11 cellular contexts compared by ENCODE assay signal in genomic region chr3:52226229-52226817, GRCh38. TPM values are rescaled to one million over a fixed set of nuclear protein-coding genes. Genes with fewer than 3 reads are reported as not detected.
DNase-seq lines count a peak whose midpoint lies in the region; ATAC-seq, FAIRE-seq and TF ChIP-seq lines count a peak whose summit lies in the region.
"Had no signal": no experiment of that assay in that cellular context is flagged by ENCODE, and none has a peak within 500 bp of the region (broad histone marks: within the 10 kb centered on the region; RNA-seq: fewer than 3 reads in every experiment).

No MANE protein-coding gene starts in this region.

- BruUV-seq in GM12878 (replicated peaks; lab: Mats Ljungman, UMichigan), result no TSS peak

- H2AFZ ChIP-seq in GM12878 (ENCODE audit: control insufficient read depth, low read depth, low read length), result no peak overlapping the region; the same call in 1 of the 2 replicates

- H3K79me2 ChIP-seq in GM12878 (ENCODE audit: control insufficient read depth, insufficient read depth, low read length), result peaks cover 3% of the 10 kb centered on the region

- no peaks in the 10 kb centered on the region for H3K9me3 ChIP-seq in BLaER1 treated with 17β-estradiol and CSF1 and Interleukin-3, amounts not matched to agents 10 nM and 100 nM (replicated peaks in 1 of 11)
- no peaks in the 10 kb centered on the region for H3K9me3 ChIP-seq in GM12878 (replicated peaks; ENCODE audit: control insufficient read depth, insufficient read depth, low read length)
- H3K9me3 ChIP-seq: gastroesophageal sphincter, mucosa of descending colon had no signal

- peak overlapping the region in 7 of 10 experiments; percentile 1 to 55 (median 33); a peak in 11 of 20 replicates for H3K4me3 ChIP-seq in BLaER1 treated with 17β-estradiol and CSF1 and Interleukin-3, amounts not matched to agents 10 nM and 100 nM
- H3K4me3 ChIP-seq in GM12878, result peak overlapping the region; percentile 60; the same call in 1 of the 2 replicates
- H3K4me3 ChIP-seq: gastroesophageal sphincter, mucosa of descending colon had no signal

- CTCF ChIA-PET in GM12878 (lab: Yijun Ruan, JAX), result interaction anchor here (0.9 to 8.5 kb wide), 17 partner anchors 10 to 224 kb away, joined by 3 to 129 read pairs (median 6); partner anchors contain the start of genes TWF2 and WDR82

- TF ChIP-seq RAD21 in GM12878 (IDR thresholded peaks at IDR 0.05; ENCODE audit: insufficient read depth, low read depth, low read length), result no peak

- no peak for TF ChIP-seq CTCF in GM12878 (IDR thresholded peaks at IDR 0.05 in 2 of 3, conservative IDR thresholded peaks at IDR 0.05 in 1 of 3; ENCODE audit: control insufficient read depth in 2 of 3, extremely low read depth in 1 of 3, insufficient read depth in 1 of 3, low read depth in 3 of 3, low read length in 3 of 3)

- no peak for DNase-seq in GM12878 (ENCODE audit: low read depth, low spot score)
- DNase-seq in DMS114 treated with DMSO at 0.1 percent for 48 hours (lab: John Stamatoyannopoulos, UW; ENCODE audit: unreplicated experiment), result no peak
- DNase-seq: Calu3 had no signal

- in situ Hi-C loops in GM12878 (cut with MboI), result no loop called here

- peaks cover 48 to 100% (median 96%) of the 10 kb centered on the region in 10 experiments for H3K4me1 ChIP-seq in BLaER1 treated with 17β-estradiol and CSF1 and Interleukin-3, amounts not matched to agents 10 nM and 100 nM
- H3K4me1 ChIP-seq in GM12878 (ENCODE audit: control insufficient read depth, insufficient read depth, low read length), result peaks cover 22% of the 10 kb centered on the region

- no peak for TF ChIP-seq EP300 in GM12878 (IDR thresholded peaks at IDR 0.05; ENCODE audit: borderline replicate concordance in 1 of 2, control insufficient read depth in 1 of 2, low read depth in 2 of 2, low read length in 2 of 2)

- peak; percentile 41 for FAIRE-seq in GM12878 (lab: Jason Lieb, UNC)

- H3K36me3 ChIP-seq in BLaER1 treated with 17β-estradiol and CSF1 and Interleukin-3, amounts not matched to agents 10 nM and 100 nM, result peaks cover 36 to 61% (median 45%) of the 10 kb centered on the region in 11 experiments
- H3K36me3 ChIP-seq in GM12878 (ENCODE audit: control insufficient read depth in 2 of 2, insufficient read depth in 2 of 2, low read length in 1 of 2), result peaks cover 11 to 25% of the 10 kb centered on the region in 2 experiments; a peak in 3 of 4 replicates

- H4K20me1 ChIP-seq in BLaER1 treated with 17β-estradiol and CSF1 and Interleukin-3, amounts not matched to agents 10 nM and 100 nM, result peaks cover 3 to 69% (median 29%) of the 10 kb centered on the region in 11 experiments; a peak in 19 of 22 replicates
- no peaks in the 10 kb centered on the region for H4K20me1 ChIP-seq in GM12878 (ENCODE audit: control insufficient read depth, insufficient read depth)

- H3K4me2 ChIP-seq in BLaER1 treated with 17β-estradiol and CSF1 and Interleukin-3, amounts not matched to agents 10 nM and 100 nM, result peak overlapping the region; percentile 63 to 100 (median 96)
- peak overlapping the region; percentile 91 for H3K4me2 ChIP-seq in GM12878 (ENCODE audit: control insufficient read depth, insufficient read depth)

- peak overlapping the region in 10 of 11 experiments; percentile 22 to 86 (median 72); a peak in 17 of 22 replicates for H3K9ac ChIP-seq in BLaER1 treated with 17β-estradiol and CSF1 and Interleukin-3, amounts not matched to agents 10 nM and 100 nM
- peak overlapping the region; percentile 51 for H3K9ac ChIP-seq in GM12878 (ENCODE audit: control insufficient read depth, insufficient read depth, low read length)

- 0 out of 2 replicates have a peak, but pooled peaks have one; percentile 3 for TF ChIP-seq POLR2A in GM12878 (IDR thresholded peaks at IDR 0.05; ENCODE audit: low read depth, low read length)

- ATAC-seq in GM18519 (IDR thresholded peaks at IDR 0.05; ENCODE audit: low FRiP score, unreplicated experiment) (peak; percentile 3), HG03439 (IDR thresholded peaks at IDR 0.05; ENCODE audit: unreplicated experiment) (peak; percentile 7), GM12878 (peak; percentile 38), HG03139 (IDR thresholded peaks at IDR 0.05; ENCODE audit: unreplicated experiment) (no peak), GM19455 (IDR thresholded peaks at IDR 0.05; ENCODE audit: unreplicated experiment) (no peak), GM19467 (IDR thresholded peaks at IDR 0.05; ENCODE audit: unreplicated experiment) (no peak)
- ATAC-seq: gastroesophageal sphincter had no signal

- RAD21 ChIA-PET in GM12878 (lab: Charles Lee; ENCODE audit: unreplicated experiment), result interaction anchor here (1.1 to 4.1 kb wide), 13 partner anchors 9 to 222 kb away, joined by 3 to 32 read pairs (median 10); partner anchors contain the start of genes POC1A, TWF2 and WDR82

- intact Hi-C loops in GM12878 (cut with micrococcal nuclease; ENCODE audit: unreplicated experiment), result no loop called here

- no peaks in the 10 kb centered on the region for H3K27me3 ChIP-seq in BLaER1 treated with 17β-estradiol and CSF1 and Interleukin-3, amounts not matched to agents 10 nM and 100 nM
- no peaks in the 10 kb centered on the region for H3K27me3 ChIP-seq in GM12878 (replicated peaks in 1 of 2; ENCODE audit: control insufficient read depth in 2 of 2, insufficient read depth in 2 of 2, low read length in 1 of 2)
- H3K27me3 ChIP-seq: gastroesophageal sphincter had no signal

- POLR2A ChIA-PET in GM12878 (lab: Charles Lee), result interaction anchor here (0.8 to 4.3 kb wide), 12 partner anchors 8 to 284 kb away, joined by 3 to 43 read pairs (median 6); partner anchors contain the start of genes GLYCTK, PARP3, PPM1M and RRP9

- peak overlapping the region in 10 of 11 experiments; percentile 44 to 97 (median 86); a peak in 20 of 22 replicates for H3K27ac ChIP-seq in BLaER1 treated with 17β-estradiol and CSF1 and Interleukin-3, amounts not matched to agents 10 nM and 100 nM
- H3K27ac ChIP-seq in GM12878 (ENCODE audit: control insufficient read depth, insufficient read depth), result peak overlapping the region; percentile 76
- H3K27ac ChIP-seq: gastroesophageal sphincter had no signal

- 4% methylated on average over 5 of the region's 5 CpGs for WGBS in GM12878 (ENCODE audit: insufficient coverage, insufficient replicate concordance, low lambda C conversion rate, missing lambda C conversion rate)

- SMC1A ChIA-PET in GM12878 (lab: Charles Lee; ENCODE audit: uncharacterized antibody, unreplicated experiment), result interaction anchor here (1.0 to 10.5 kb wide), 14 partner anchors 11 to 111 kb away, joined by 4 to 112 read pairs (median 6); partner anchors contain the start of genes TWF2 and WDR82

RNA-seq across cellular contexts. Expression of gene TLR9, which starts 0.9 kb away (rescaled TPM):
- total RNA-seq in GM12878 (2013; cell fraction: nucleolus; rRNA removed), result 0.51 and 1.6 TPM in 2 replicates
- total RNA-seq in GM12878 (2014; rRNA removed), result 0.22 and 0.51 TPM in 2 replicates
- 0.14 and 0.22 TPM in 2 replicates for total RNA-seq in GM12878 (2014; rRNA removed; fragmentation: Illumina TruSeq; extraction: Trizol)
- 4.8 and 6.9 TPM in 2 replicates for total RNA-seq in GM12878 (2021)
- polyA plus RNA-seq in GM12878 (2011; ENCODE audit: low read depth), result 2.1 TPM
- 0.03 and 0.11 TPM in 2 replicates for polyA plus RNA-seq in GM12878 (2011; rRNA removed)
- polyA plus RNA-seq in GM12878 (2011; cell fraction: cytosol; rRNA removed), result 0.15 and 0.24 TPM in 2 replicates
- polyA plus RNA-seq in GM12878 (2011; cell fraction: nucleus; rRNA removed), result 0.64 and 1.0 TPM in 2 replicates
- 4.5 TPM in 2 replicates for polyA plus RNA-seq in GM12878 (2012)
- 0.53 TPM in 1 of 2 replicates, not detected in the other for polyA plus RNA-seq in GM12878 (2014; fragmentation: Illumina TruSeq; extraction: Trizol)
- under 1 TPM in 1 of 2 experiments, not detected in 1; 0.10 TPM for polyA plus RNA-seq in GM12878 (2014; fragmentation: Nextera tagmentation; extraction: Ambion mirVana)
- 1.1 and 1.5 TPM in 2 replicates for polyA plus RNA-seq in GM12878 (2014; rRNA removed)
- 1 to 10 TPM in 1 of 2 experiments, under 1 TPM in 1; 0.82 to 1.2 TPM for polyA plus RNA-seq in GM12878 (2016; fragmentation: Nextera tagmentation; extraction: Ambion mirVana)
- 0.15 TPM in 1 of 2 replicates, not detected in the other for polyA minus RNA-seq in GM12878 (2011; rRNA and poly(A)+ RNA removed)
- 0.42 TPM in 1 of 2 replicates, not detected in the other for polyA minus RNA-seq in GM12878 (2011; cell fraction: cytosol; rRNA and poly(A)+ RNA removed)
- 0.10 TPM in 1 of 2 replicates, not detected in the other for polyA minus RNA-seq in GM12878 (2011; cell fraction: nucleus; rRNA and poly(A)+ RNA removed)
- total RNA-seq: gastroesophageal sphincter had no signal

RNA-seq across cellular contexts. Expression of gene TWF2, which starts 12.6 kb away (rescaled TPM):
- total RNA-seq in GM12878 (2013; cell fraction: nucleolus; rRNA removed), result 11.4 and 12.4 TPM in 2 replicates
- 67.7 and 81.3 TPM in 2 replicates for total RNA-seq in GM12878 (2014; rRNA removed)
- total RNA-seq in GM12878 (2014; rRNA removed; fragmentation: Illumina TruSeq; extraction: Trizol), result 34.7 and 37.5 TPM in 2 replicates
- 88.1 and 88.2 TPM in 2 replicates for total RNA-seq in GM12878 (2021)
- polyA plus RNA-seq in GM12878 (2011; ENCODE audit: low read depth), result 26.2 TPM
- 30.3 and 56.6 TPM in 2 replicates for polyA plus RNA-seq in GM12878 (2011; rRNA removed)
- 115 and 164 TPM in 2 replicates for polyA plus RNA-seq in GM12878 (2011; cell fraction: cytosol; rRNA removed)
- 78.7 and 103 TPM in 2 replicates for polyA plus RNA-seq in GM12878 (2011; cell fraction: nucleus; rRNA removed)
- polyA plus RNA-seq in GM12878 (2012), result 46.6 and 50.7 TPM in 2 replicates
- polyA plus RNA-seq in GM12878 (2014; fragmentation: Illumina TruSeq; extraction: Trizol), result 9.8 and 38.5 TPM in 2 replicates
- 1 to 10 TPM in 1 of 2 experiments, under 1 TPM in 1; 0.16 to 3.4 TPM for polyA plus RNA-seq in GM12878 (2014; fragmentation: Nextera tagmentation; extraction: Ambion mirVana)
- polyA plus RNA-seq in GM12878 (2014; rRNA removed), result 106 and 113 TPM in 2 replicates
- 10 to 100 TPM; 80.4 to 90.5 TPM for polyA plus RNA-seq in GM12878 (2016; fragmentation: Nextera tagmentation; extraction: Ambion mirVana)
- polyA minus RNA-seq in GM12878 (2011; rRNA and poly(A)+ RNA removed), result 40.5 and 76.6 TPM in 2 replicates
- 25.4 and 34.2 TPM in 2 replicates for polyA minus RNA-seq in GM12878 (2011; cell fraction: cytosol; rRNA and poly(A)+ RNA removed)
- polyA minus RNA-seq in GM12878 (2011; cell fraction: nucleus; rRNA and poly(A)+ RNA removed), result 11.8 and 16.6 TPM in 2 replicates

RNA-seq across cellular contexts. Expression of gene PPM1M, which starts 19.2 kb away (rescaled TPM):
- total RNA-seq in GM12878 (2013; cell fraction: nucleolus; rRNA removed), result 10.4 and 10.8 TPM in 2 replicates
- 15.7 and 16.3 TPM in 2 replicates for total RNA-seq in GM12878 (2014; rRNA removed)
- 14.1 TPM in 2 replicates for total RNA-seq in GM12878 (2014; rRNA removed; fragmentation: Illumina TruSeq; extraction: Trizol)
- 24.8 and 25.9 TPM in 2 replicates for total RNA-seq in GM12878 (2021)
- polyA plus RNA-seq in GM12878 (2011; ENCODE audit: low read depth), result 11.0 TPM
- polyA plus RNA-seq in GM12878 (2011; rRNA removed), result 19.2 and 21.1 TPM in 2 replicates
- polyA plus RNA-seq in GM12878 (2011; cell fraction: cytosol; rRNA removed), result 26.1 and 26.4 TPM in 2 replicates
- polyA plus RNA-seq in GM12878 (2011; cell fraction: nucleus; rRNA removed), result 55.4 and 72.9 TPM in 2 replicates
- polyA plus RNA-seq in GM12878 (2012), result 16.3 and 19.2 TPM in 2 replicates
- 19.8 and 24.3 TPM in 2 replicates for polyA plus RNA-seq in GM12878 (2014; fragmentation: Illumina TruSeq; extraction: Trizol)
- polyA plus RNA-seq in GM12878 (2014; fragmentation: Nextera tagmentation; extraction: Ambion mirVana), result 10 to 100 TPM in 1 of 2 experiments, 1 to 10 TPM in 1; 7.5 to 15.3 TPM
- polyA plus RNA-seq in GM12878 (2014; rRNA removed), result 23.1 and 24.3 TPM in 2 replicates
- polyA plus RNA-seq in GM12878 (2016; fragmentation: Nextera tagmentation; extraction: Ambion mirVana), result 1 to 10 TPM; 7.3 to 9.5 TPM
- 28.2 and 35.1 TPM in 2 replicates for polyA minus RNA-seq in GM12878 (2011; rRNA and poly(A)+ RNA removed)
- 3.9 and 5.3 TPM in 2 replicates for polyA minus RNA-seq in GM12878 (2011; cell fraction: cytosol; rRNA and poly(A)+ RNA removed)
- polyA minus RNA-seq in GM12878 (2011; cell fraction: nucleus; rRNA and poly(A)+ RNA removed), result 11.4 and 12.5 TPM in 2 replicates

RNA-seq across cellular contexts. Expression of gene ALAS1, which starts 28.4 kb away (rescaled TPM):
- 28.6 and 30.9 TPM in 2 replicates for total RNA-seq in GM12878 (2013; cell fraction: nucleolus; rRNA removed)
- total RNA-seq in GM12878 (2014; rRNA removed), result 77.4 and 89.8 TPM in 2 replicates
- total RNA-seq in GM12878 (2014; rRNA removed; fragmentation: Illumina TruSeq; extraction: Trizol), result 69.5 and 69.9 TPM in 2 replicates
- 75.4 and 75.9 TPM in 2 replicates for total RNA-seq in GM12878 (2021)
- polyA plus RNA-seq in GM12878 (2011; ENCODE audit: low read depth), result 39.1 TPM
- 78.1 and 95.0 TPM in 2 replicates for polyA plus RNA-seq in GM12878 (2011; rRNA removed)
- polyA plus RNA-seq in GM12878 (2011; cell fraction: cytosol; rRNA removed), result 143 and 164 TPM in 2 replicates
- 63.6 and 72.3 TPM in 2 replicates for polyA plus RNA-seq in GM12878 (2011; cell fraction: nucleus; rRNA removed)
- polyA plus RNA-seq in GM12878 (2012), result 43.2 and 54.2 TPM in 2 replicates
- polyA plus RNA-seq in GM12878 (2014; fragmentation: Illumina TruSeq; extraction: Trizol), result 73.0 and 103 TPM in 2 replicates
- polyA plus RNA-seq in GM12878 (2014; fragmentation: Nextera tagmentation; extraction: Ambion mirVana), result 100 to 1,000 TPM; 111 to 115 TPM
- 78.6 and 93.1 TPM in 2 replicates for polyA plus RNA-seq in GM12878 (2014; rRNA removed)
- polyA plus RNA-seq in GM12878 (2016; fragmentation: Nextera tagmentation; extraction: Ambion mirVana), result 100 to 1,000 TPM in 1 of 2 experiments, 10 to 100 TPM in 1; 88.4 to 102 TPM
- 58.7 and 81.0 TPM in 2 replicates for polyA minus RNA-seq in GM12878 (2011; rRNA and poly(A)+ RNA removed)
- polyA minus RNA-seq in GM12878 (2011; cell fraction: cytosol; rRNA and poly(A)+ RNA removed), result 27.3 and 33.2 TPM in 2 replicates
- polyA minus RNA-seq in GM12878 (2011; cell fraction: nucleus; rRNA and poly(A)+ RNA removed), result 10.6 and 24.6 TPM in 2 replicates

RNA-seq across cellular contexts. Expression of gene WDR82, which starts 52.1 kb away (rescaled TPM):
- total RNA-seq in GM12878 (2013; cell fraction: nucleolus; rRNA removed), result 29.7 and 32.2 TPM in 2 replicates
- 50.0 and 51.1 TPM in 2 replicates for total RNA-seq in GM12878 (2014; rRNA removed)
- total RNA-seq in GM12878 (2014; rRNA removed; fragmentation: Illumina TruSeq; extraction: Trizol), result 45.1 and 46.4 TPM in 2 replicates
- total RNA-seq in GM12878 (2021), result 61.0 and 64.8 TPM in 2 replicates
- 33.3 TPM for polyA plus RNA-seq in GM12878 (2011; ENCODE audit: low read depth)
- polyA plus RNA-seq in GM12878 (2011; rRNA removed), result 81.8 and 82.4 TPM in 2 replicates
- polyA plus RNA-seq in GM12878 (2011; cell fraction: cytosol; rRNA removed), result 51.8 and 52.6 TPM in 2 replicates
- polyA plus RNA-seq in GM12878 (2011; cell fraction: nucleus; rRNA removed), result 14.2 and 20.5 TPM in 2 replicates
- polyA plus RNA-seq in GM12878 (2012), result 35.7 and 40.2 TPM in 2 replicates
- polyA plus RNA-seq in GM12878 (2014; fragmentation: Illumina TruSeq; extraction: Trizol), result 65.8 and 67.0 TPM in 2 replicates
- 10 to 100 TPM; 10.4 to 12.5 TPM for polyA plus RNA-seq in GM12878 (2014; fragmentation: Nextera tagmentation; extraction: Ambion mirVana)
- 49.5 and 55.2 TPM in 2 replicates for polyA plus RNA-seq in GM12878 (2014; rRNA removed)
- polyA plus RNA-seq in GM12878 (2016; fragmentation: Nextera tagmentation; extraction: Ambion mirVana), result 10 to 100 TPM; 10.1 to 15.8 TPM
- 86.3 and 110 TPM in 2 replicates for polyA minus RNA-seq in GM12878 (2011; rRNA and poly(A)+ RNA removed)
- polyA minus RNA-seq in GM12878 (2011; cell fraction: cytosol; rRNA and poly(A)+ RNA removed), result 27.0 and 31.9 TPM in 2 replicates
- 12.8 and 23.2 TPM in 2 replicates for polyA minus RNA-seq in GM12878 (2011; cell fraction: nucleus; rRNA and poly(A)+ RNA removed)

Comparison
In these comparisons a context has a peak if more than half of its experiments do, and no peak if none do; other contexts are left out.
1. ATAC-seq: peak in GM18519 (single experiment), HG03439 (single experiment) and GM12878 (single experiment); none in HG03139 (single experiment), GM19455 (single experiment) and GM19467 (single experiment).